ENCODE assay signal across 14 cellular contexts in genomic region chr14:78764240-78764639, GRCh38.
A peak's percentile ranks its signal among the peaks of the same experiment; 100 is the strongest.
DNase-seq lines count a peak whose midpoint lies in the region; ATAC-seq and TF ChIP-seq lines count a peak whose summit lies in the region.
"Had no signal": no experiment of that assay in that cellular context is flagged by ENCODE, and none has a peak within 500 bp of the region (broad histone marks: within the 10 kb centered on the region; RNA-seq: fewer than 3 reads in every experiment).

No MANE protein-coding gene starts in this region.

- H3K4me3 Mint-ChIP-seq in activated CD8-positive, alpha-beta memory T cell treated with anti-CD3 and anti-CD28 coated beads, Interleukin-2, amount 10 ng/mL, durations not matched to agents 7 days and 5 days = no peak overlapping the region

- DNase-seq in AG10803 (ENCODE audit: low read depth) (peak; percentile 35), astrocyte of the hippocampus (ENCODE audit: low read depth, low spot score) (peak; percentile 94), iPS-NIHi11 (ENCODE audit: low spot score) (peak; percentile 29), amniotic stem cell (lab: John Stamatoyannopoulos, UW) (no peak), NCI-H510A (lab: John Stamatoyannopoulos, UW) (no peak), NCI-H2107 (lab: John Stamatoyannopoulos, UW) (no peak)
- no peak for DNase-seq in activated CD8-positive, alpha-beta memory T cell treated with anti-CD3 and anti-CD28 coated beads, Interleukin-2, amount 10 ng/mL, durations not matched to agents 7 days and 5 days
- DNase-seq: activated CD8-positive, alpha-beta memory T cell treated with anti-CD3 and anti-CD28 coated beads for 24 hours; activated gamma-delta T cell treated with Interleukin-2 at 50 U/mL for 16 hours; cerebellar nuclear complex; NCI-H187 treated with DMSO at 0.1 percent for 48 hours; NCI-H69; nucleus accumbens had no signal

- CTCF ChIA-PET in activated CD8-positive, alpha-beta memory T cell treated with anti-CD3 and anti-CD28 coated beads, Interleukin-2, amount 10 ng/mL, durations not matched to agents 7 days and 5 days (lab: Charles Lee) = no interaction called here

- H3K27me3 Mint-ChIP-seq in activated CD8-positive, alpha-beta memory T cell treated with anti-CD3 and anti-CD28 coated beads, Interleukin-2, amount 10 ng/mL, durations not matched to agents 7 days and 5 days = no peaks in the 10 kb centered on the region

- no peaks in the 10 kb centered on the region for H3K27me3 ChIP-seq in HUES6 (ENCODE audit: control insufficient read depth, insufficient read depth, low read length)

- peaks cover 22% of the 10 kb centered on the region for H3K4me1 ChIP-seq in HUES6 (ENCODE audit: control insufficient read depth, insufficient read depth, low read length)

- no peak overlapping the region for H3K4me3 ChIP-seq in AG10803 (ENCODE audit: low read length)
- no peak overlapping the region for H3K4me3 ChIP-seq in HUES6 (ENCODE audit: low read depth, low read length)

- ATAC-seq in activated CD8-positive, alpha-beta memory T cell treated with anti-CD3 and anti-CD28 coated beads, Interleukin-2, amount 10 ng/mL, durations not matched to agents 7 days and 5 days = no peak

- no peaks in the 10 kb centered on the region for H3K9me3 Mint-ChIP-seq in activated CD8-positive, alpha-beta memory T cell treated with anti-CD3 and anti-CD28 coated beads, Interleukin-2, amount 10 ng/mL, durations not matched to agents 7 days and 5 days (ENCODE audit: low read depth)

- TF ChIP-seq CTCF in AG10803 (conservative IDR thresholded peaks at IDR 0.05; ENCODE audit: low read length) = no peak

- H3K36me3 ChIP-seq in HUES6 (ENCODE audit: control insufficient read depth, insufficient read depth, low read length) = no peaks in the 10 kb centered on the region

- no peak overlapping the region for H3K9ac ChIP-seq in HUES6 (ENCODE audit: low read length)

- no peaks in the 10 kb centered on the region for H3K9me3 ChIP-seq in HUES6 (ENCODE audit: control insufficient read depth, insufficient read depth, low read depth, low read length)

- no peaks in the 10 kb centered on the region for H3K36me3 Mint-ChIP-seq in activated CD8-positive, alpha-beta memory T cell treated with anti-CD3 and anti-CD28 coated beads, Interleukin-2, amount 10 ng/mL, durations not matched to agents 7 days and 5 days

- H3K4me1 Mint-ChIP-seq in activated CD8-positive, alpha-beta memory T cell treated with anti-CD3 and anti-CD28 coated beads, Interleukin-2, amount 10 ng/mL, durations not matched to agents 7 days and 5 days = no peaks in the 10 kb centered on the region

- peak overlapping the region; percentile 28; the same call in 1 of the 2 replicates for H3K27ac ChIP-seq in HUES6 (ENCODE audit: low read depth, low read length)

- no peak overlapping the region for H3K27ac Mint-ChIP-seq in activated CD8-positive, alpha-beta memory T cell treated with anti-CD3 and anti-CD28 coated beads, Interleukin-2, amount 10 ng/mL, durations not matched to agents 7 days and 5 days

Comparison
In these comparisons a context has a peak if more than half of its experiments do, and no peak if none do; other contexts are left out.
1. DNase-seq: peak in AG10803 (single experiment), astrocyte of the hippocampus (single experiment) and iPS-NIHi11 (single experiment); none in activated CD8-positive, alpha-beta memory T cell treated with anti-CD3 and anti-CD28 coated beads, Interleukin-2, amount 10 ng/mL, durations not matched to agents 7 days and 5 days (single experiment), amniotic stem cell (single experiment), NCI-H510A (single experiment) and NCI-H2107 (single experiment).